In genomic region chr7:148706368-148706767, GRCh38 we compare ENCODE assay signal across 19 cellular contexts. TPM values are rescaled to one million over a fixed set of nuclear protein-coding genes. Genes with fewer than 3 reads are reported as not detected.
A peak's percentile ranks its signal among the peaks of the same experiment; 100 is the strongest.
DNase-seq lines count a peak whose midpoint lies in the region; ATAC-seq, FAIRE-seq and TF ChIP-seq lines count a peak whose summit lies in the region.
"Had no signal": no experiment of that assay in that cellular context is flagged by ENCODE, and none has a peak within 500 bp of the region (broad histone marks: within the 10 kb centered on the region; RNA-seq: fewer than 3 reads in every experiment).

No MANE protein-coding gene starts in this region.

- H3K4me1 ChIP-seq in breast epithelium (peaks cover 2 to 6% of the 10 kb centered on the region in 2 donors), Panc1 (ENCODE audit: control insufficient read depth, insufficient read depth, low read length) (peaks cover 52% of the 10 kb centered on the region), HepG2 (ENCODE audit: insufficient read depth, low read length) (peaks cover 72% of the 10 kb centered on the region)

- TF ChIP-seq CTCF in MCF 10A (IDR thresholded peaks at IDR 0.05; ENCODE audit: unreplicated experiment), result no peak
- no peak for TF ChIP-seq CTCF in breast epithelium (IDR thresholded peaks at IDR 0.05)
- no peak for TF ChIP-seq CTCF in Panc1 (IDR thresholded peaks at IDR 0.05)
- no peak for TF ChIP-seq CTCF in HepG2 (CRISPR knock-in tag; IDR thresholded peaks at IDR 0.05)
- TF ChIP-seq CTCF in type B pancreatic cell (conservative IDR thresholded peaks at IDR 0.05), result no peak

- in situ Hi-C loops in Panc1 (cut with HindIII; ENCODE audit: low pct_unique_long_range_greater_than_20kb, low sequenced_read_pairs), result loop anchor here (10.0 kb wide), 1 partner anchor 238 kb away; no protein-coding TSS in a partner anchor
- in situ Hi-C loops in HepG2 (cut with HindIII; ENCODE audit: extremely low pct_ligation_motif_present, low pct_unique_long_range_greater_than_20kb), result no loop called here

- no peaks in the 10 kb centered on the region for H3K36me3 ChIP-seq in breast epithelium
- H3K36me3 ChIP-seq in Panc1 (ENCODE audit: control insufficient read depth, insufficient read depth, low read length), result no peaks in the 10 kb centered on the region
- no peaks in the 10 kb centered on the region for H3K36me3 ChIP-seq in HepG2 (replicated peaks in 1 of 2; ENCODE audit: control insufficient read depth in 1 of 2, insufficient read depth in 2 of 2, low read length in 2 of 2)

- H3K4me1 Mint-ChIP-seq in MCF 10A (ENCODE audit: insufficient read depth, unreplicated experiment) (peaks cover 48% of the 10 kb centered on the region), type B pancreatic cell (ENCODE audit: unreplicated experiment) (peaks cover 54% of the 10 kb centered on the region)

- ATAC-seq in Panc1 (0 out of 2 replicates have a peak, but pooled peaks have one; percentile 12), HepG2 (peak; percentile 85)

- TF ChIP-seq POLR2A in breast epithelium (IDR thresholded peaks at IDR 0.05) (no peak), HepG2 (IDR thresholded peaks at IDR 0.05; ENCODE audit: insufficient read depth in 1 of 2, low read depth in 2 of 2, low read length in 2 of 2) (no peak)

- H3K27ac Mint-ChIP-seq in MCF 10A (ENCODE audit: low read depth, unreplicated experiment) (peak overlapping the region; percentile 31), type B pancreatic cell (peak overlapping the region; percentile 10)

- no peak overlapping the region for H3K27ac ChIP-seq in breast epithelium
- H3K27ac ChIP-seq in Panc1 (ENCODE audit: low read length), result no peak overlapping the region
- peak overlapping the region; percentile 57 for H3K27ac ChIP-seq in HepG2 (ENCODE audit: extremely low read length, insufficient read depth, low read length)
- H3K27ac ChIP-seq: C4-2B, PC-9 had no signal

- no peak for DNase-seq in MCF 10A (ENCODE audit: unreplicated experiment)
- no peak for DNase-seq in breast epithelium (ENCODE audit: low spot score in 2 of 2)
- no peak for DNase-seq in Panc1 (ENCODE audit: low read depth, low spot score)
- DNase-seq in HepG2 (ENCODE audit: low spot score), result peak; percentile 81
- DNase-seq in type B pancreatic cell (ENCODE audit: extremely low spot score, unreplicated experiment), result no peak
- no peak for DNase-seq in NCI-H526 treated with DMSO at 0.1 percent for 48 hours (lab: John Stamatoyannopoulos, UW)
- DNase-seq in islet precursor cell, result no peak
- DNase-seq in activated CD4-positive, alpha-beta T cell treated with anti-CD3 and anti-CD28 coated beads, Interleukin-2, amount 50 U/mL, for 1 hour, result no peak
- DNase-seq: COR-L47, H9, NCI-H1436, NCI-H2029, NCI-H2171, NCI-H446 treated with DMSO at 0.1 percent for 48 hours, NCI-H748 treated with DMSO at 0.1 percent for 48 hours, PC-9 had no signal

- H3K4me3 ChIP-seq in breast epithelium (no peak overlapping the region), Panc1 (ENCODE audit: low read depth in 2 of 2, low read length in 2 of 2) (no peak overlapping the region), HepG2 (replicated peaks in 1 of 3; ENCODE audit: insufficient read depth in 1 of 3, low read depth in 2 of 3, low read length in 3 of 3) (peak overlapping the region; percentile 14 to 30 (median 16); a peak in 3 of 6 replicates)
- H3K4me3 ChIP-seq: PC-9 had no signal

- no peaks in the 10 kb centered on the region for H3K27me3 ChIP-seq in breast epithelium
- H3K27me3 ChIP-seq in Panc1 (ENCODE audit: control insufficient read depth, insufficient read depth, low read length), result no peaks in the 10 kb centered on the region
- H3K27me3 ChIP-seq in HepG2 (ENCODE audit: control insufficient read depth in 1 of 2, insufficient read depth in 2 of 2, low read length in 2 of 2), result no peaks in the 10 kb centered on the region; a peak in 1 of 5 replicates

- intact Hi-C loops in MCF 10A (cut with micrococcal nuclease), result no loop called here
- intact Hi-C loops in breast epithelium (cut with DNase I; ENCODE audit: low total_unique reads), result no loop called here
- intact Hi-C loops in Panc1 (cut with micrococcal nuclease; ENCODE audit: unreplicated experiment), result no loop called here
- intact Hi-C loops in HepG2 (cut with micrococcal nuclease; ENCODE audit: unreplicated experiment), result loop anchor here (2.0 kb wide), 1 partner anchor 16 kb away; no protein-coding TSS in a partner anchor

- peak overlapping the region; percentile 71 for H3K4me2 ChIP-seq in HepG2 (ENCODE audit: low read depth, low read length)
- H3K4me2 ChIP-seq: PC-9 had no signal

- H3K9me3 ChIP-seq in breast epithelium (no peaks in the 10 kb centered on the region), Panc1 (ENCODE audit: control insufficient read depth, insufficient read depth, low read depth, low read length) (no peaks in the 10 kb centered on the region), HepG2 (ENCODE audit: low read length) (no peaks in the 10 kb centered on the region)

- BruUV-seq in MCF 10A (replicated peaks; lab: Mats Ljungman, UMichigan) (no TSS peak), Panc1 (replicated peaks; lab: Mats Ljungman, UMichigan) (no TSS peak), HepG2 (replicated peaks; lab: Mats Ljungman, UMichigan) (no TSS peak)

- FAIRE-seq in HepG2 (lab: Jason Lieb, UNC), result peak; percentile 60
- FAIRE-seq: A204.1, HTR-8/SVneo had no signal

- 0 out of 4 replicates have a peak, but pooled peaks of 1 of the 2 experiments have one; percentile 12 for TF ChIP-seq EP300 in HepG2 (IDR thresholded peaks at IDR 0.05; ENCODE audit: low read depth in 2 of 2, low read length in 2 of 2)
- TF ChIP-seq EP300 in HepG2 (CRISPR knock-in tag; IDR thresholded peaks at IDR 0.05; ENCODE audit: borderline replicate concordance), result no peak

- no peaks in the 10 kb centered on the region for H3K9me3 Mint-ChIP-seq in MCF 10A (ENCODE audit: unreplicated experiment)
- H3K9me3 Mint-ChIP-seq in type B pancreatic cell, result no peaks in the 10 kb centered on the region
- H3K9me3 Mint-ChIP-seq: H9 had no signal

- peaks cover 96% of the 10 kb centered on the region for H3K79me2 ChIP-seq in HepG2 (ENCODE audit: insufficient read depth, low read length)

- no peaks in the 10 kb centered on the region for H3K36me3 Mint-ChIP-seq in MCF 10A (ENCODE audit: insufficient read depth, unreplicated experiment)
- no peaks in the 10 kb centered on the region for H3K36me3 Mint-ChIP-seq in type B pancreatic cell

- H3K4me3 Mint-ChIP-seq in MCF 10A (ENCODE audit: unreplicated experiment), result no peak overlapping the region
- no peak overlapping the region for H3K4me3 Mint-ChIP-seq in type B pancreatic cell
- H3K4me3 Mint-ChIP-seq: H9 had no signal

- H3K27me3 Mint-ChIP-seq in MCF 10A (ENCODE audit: insufficient read depth, unreplicated experiment) (no peaks in the 10 kb centered on the region), type B pancreatic cell (no peaks in the 10 kb centered on the region)

- H2AFZ ChIP-seq in HepG2 (ENCODE audit: low read length), result no peak overlapping the region
- H2AFZ ChIP-seq: PC-9 had no signal

- CTCF ChIA-PET in MCF 10A (lab: Yijun Ruan, JAX), result interaction anchor here (0.6 kb wide), 1 partner anchor 129 kb away, joined by 3 read pairs; no protein-coding TSS in a partner anchor
- CTCF ChIA-PET in Panc1 (lab: Charles Lee), result no interaction called here
- CTCF ChIA-PET in HepG2 (lab: Yijun Ruan, JAX; ENCODE audit: low intra/inter-chr PET ratio, low total read pairs), result no interaction called here

- 13% methylated on average over 5 of the region's 5 CpGs for WGBS in HepG2 (ENCODE audit: low lambda C conversion rate)

- H3K9ac ChIP-seq in HepG2 (ENCODE audit: insufficient read depth, low read depth, low read length), result peak overlapping the region; percentile 23; the same call in 1 of the 2 replicates

- POLR2A ChIA-PET in MCF 10A (lab: Yijun Ruan, JAX), result interaction anchor here (1.1 kb wide), 1 partner anchor 10 kb away, joined by 3 read pairs; no protein-coding TSS in a partner anchor
- POLR2A ChIA-PET in Panc1 (lab: Charles Lee), result no interaction called here
- POLR2A ChIA-PET in HepG2 (lab: Yijun Ruan, JAX), result interaction anchor here (1.0 kb wide), 1 partner anchor 16 kb away, joined by 3 read pairs; no protein-coding TSS in a partner anchor

- no peak for TF ChIP-seq RAD21 in HepG2 (CRISPR knock-in tag; IDR thresholded peaks at IDR 0.05)

- peaks cover 51% of the 10 kb centered on the region for H4K20me1 ChIP-seq in HepG2 (ENCODE audit: insufficient read depth, low read length)

TF ChIP-seq in HepG2, 621 proteins besides CTCF, POLR2A, EP300 and RAD21 (continues in another document):
- no peak for TF ChIP-seq DNMT1 (CRISPR knock-in tag; IDR thresholded peaks at IDR 0.05)
- TF ChIP-seq NCOR1 (IDR thresholded peaks at IDR 0.05; ENCODE audit: borderline replicate concordance, low read length), result peak; percentile 41; the same call in 1 of the 2 replicates
- TF ChIP-seq AGO2 (optimal IDR thresholded peaks at IDR 0.05; ENCODE audit: low read depth, low read length), result no peak
- no peak for TF ChIP-seq ZBTB21 (CRISPR knock-in tag; IDR thresholded peaks at IDR 0.05)

RNA-seq across cellular contexts. Expression of gene CUL1, which starts 7.7 kb away (rescaled TPM):
- total RNA-seq in MCF 10A (2022) (41.2 and 49.2 TPM in 2 replicates), breast epithelium (10 to 100 TPM; 61.6 to 71.4 (median 65.4) TPM), Panc1 (2021; ENCODE audit: unreplicated experiment) (60.6 TPM), HepG2 (2016; rRNA removed; fragmentation: Illumina TruSeq; extraction: Trizol) (45.9 and 80.4 TPM in 2 replicates), type B pancreatic cell (ENCODE audit: low replicate concordance) (56.6 and 57.3 TPM in 2 replicates)
- 44.1 TPM for polyA plus RNA-seq in Panc1 (2012; ENCODE audit: insufficient read length)
- total RNA-seq in HepG2 (2016; cell fraction: cytosol; rRNA removed; fragmentation: Illumina TruSeq; extraction: Trizol; ENCODE audit: low read depth), result 10.9 and 12.4 TPM in 2 replicates
- total RNA-seq in HepG2 (2016; cell fraction: insoluble cytoplasmic fraction; rRNA removed; fragmentation: Illumina TruSeq; extraction: Trizol), result 46.4 and 78.8 TPM in 2 replicates
- 32.7 and 35.8 TPM in 2 replicates for total RNA-seq in HepG2 (2016; cell fraction: membrane; rRNA removed; fragmentation: Illumina TruSeq; extraction: Trizol)
- 32.2 and 36.2 TPM in 2 replicates for total RNA-seq in HepG2 (2016; cell fraction: nucleus; rRNA removed; fragmentation: Illumina TruSeq; extraction: Trizol)
- 27.6 and 30.1 TPM in 2 replicates for polyA plus RNA-seq in HepG2 (2011; rRNA removed)
- 18.4 and 25.3 TPM in 2 replicates for polyA plus RNA-seq in HepG2 (2011; cell fraction: cytosol; rRNA removed)
- 13.1 and 15.9 TPM in 2 replicates for polyA plus RNA-seq in HepG2 (2011; cell fraction: nucleus; rRNA removed)
- polyA plus RNA-seq in HepG2 (2012), result 31.9 and 36.9 TPM in 2 replicates
- polyA plus RNA-seq in HepG2 (2016; cell fraction: cytosol; fragmentation: Illumina TruSeq; extraction: Trizol; ENCODE audit: low read depth), result 7.9 and 9.9 TPM in 2 replicates
- 82.8 and 83.4 TPM in 2 replicates for polyA plus RNA-seq in HepG2 (2016; cell fraction: insoluble cytoplasmic fraction; fragmentation: Illumina TruSeq; extraction: Trizol; ENCODE audit: low read depth)
- polyA plus RNA-seq in HepG2 (2016; cell fraction: membrane; fragmentation: Illumina TruSeq; extraction: Trizol; ENCODE audit: low read depth), result 20.2 and 22.6 TPM in 2 replicates
- 45.2 and 47.0 TPM in 2 replicates for polyA plus RNA-seq in HepG2 (2016; cell fraction: nucleus; fragmentation: Illumina TruSeq; extraction: Trizol; ENCODE audit: insufficient read depth, low read depth)
- 16.1 and 32.8 TPM in 2 replicates for polyA minus RNA-seq in HepG2 (2011; rRNA and poly(A)+ RNA removed; ENCODE audit: low replicate concordance)
- polyA minus RNA-seq in HepG2 (2011; cell fraction: cytosol; rRNA and poly(A)+ RNA removed), result 22.8 and 24.1 TPM in 2 replicates
- 25.6 and 32.2 TPM in 2 replicates for polyA minus RNA-seq in HepG2 (2011; cell fraction: nucleus; rRNA and poly(A)+ RNA removed)

Comparison
In these comparisons a context has a peak if more than half of its experiments do, and no peak if none do; other contexts are left out.
1. H3K4me3 ChIP-seq: peak in HepG2 (3 of 3); none in breast epithelium (0 of 3) and Panc1 (0 of 2).